In the genomic region with DNA sequence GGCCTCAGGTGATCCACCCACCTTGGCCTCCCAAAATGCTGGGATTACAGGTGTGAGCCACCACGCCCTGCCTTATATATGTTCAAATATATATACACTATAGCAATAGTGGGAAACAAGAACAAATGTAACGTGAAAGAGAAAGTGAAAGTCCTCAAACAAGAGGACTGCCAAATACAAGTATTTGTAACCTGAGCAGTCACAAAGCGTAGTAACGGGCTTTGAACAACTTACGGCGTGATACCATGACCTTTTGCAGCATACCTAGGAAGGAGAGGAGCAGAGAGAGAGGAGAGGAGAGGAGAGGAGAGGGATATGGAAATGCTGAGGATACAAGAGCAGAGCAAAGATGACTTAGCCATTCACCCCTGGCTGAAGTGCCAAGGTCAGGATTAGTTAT, we compare ENCODE assay signal across 9 cellular contexts.
A peak's percentile ranks its signal among the peaks of the same experiment; 100 is the strongest.
DNase-seq lines count a peak whose midpoint lies in the region; ATAC-seq lines count a peak whose summit lies in the region.
"Had no signal": no experiment of that assay in that cellular context is flagged by ENCODE, and none has a peak within 500 bp of the region (broad histone marks: within the 10 kb centered on the region; RNA-seq: fewer than 3 reads in every experiment).

No MANE protein-coding gene starts in this region.

- H3K27ac ChIP-seq in muscle layer of duodenum (ENCODE audit: low read length) = no peak overlapping the region

- DNase-seq in SW480 (ENCODE audit: low spot score) (peak; percentile 32), NCI-H1930 (lab: John Stamatoyannopoulos, UW) (no peak), cerebellar nuclear complex (lab: John Stamatoyannopoulos, UW) (no peak), EL (no peak)
- DNase-seq in activated effector memory CD4-positive, alpha-beta T cell treated with anti-CD3 and anti-CD28 coated beads, Interleukin-2, amount 50 U/mL, for 16 hours = no peak

- no peaks in the 10 kb centered on the region for H3K36me3 ChIP-seq in muscle layer of duodenum (ENCODE audit: control insufficient read depth in 1 of 2, insufficient read depth in 2 of 2, low read length in 2 of 2)

- no peaks in the 10 kb centered on the region for H3K4me1 ChIP-seq in muscle layer of duodenum (ENCODE audit: control insufficient read depth in 1 of 2, insufficient read depth in 2 of 2, low read length in 2 of 2)

- no peaks in the 10 kb centered on the region for H3K27me3 ChIP-seq in muscle layer of duodenum (ENCODE audit: low read depth, low read length)

- peak overlapping the region; percentile 44 to 46 for H3K4me3 ChIP-seq in muscle layer of duodenum (ENCODE audit: low read depth in 1 of 2, low read length in 2 of 2)

- H3K9me3 ChIP-seq in muscle layer of duodenum (ENCODE audit: control insufficient read depth in 1 of 2, low read length in 2 of 2) = no peaks in the 10 kb centered on the region

- ATAC-seq in GM18511 (IDR thresholded peaks at IDR 0.05; ENCODE audit: unreplicated experiment) = peak; percentile 84
- ATAC-seq in HG02623 (IDR thresholded peaks at IDR 0.05; ENCODE audit: unreplicated experiment) = peak; percentile 82
- ATAC-seq: HCT116 had no signal
